ENCODE assay signal across 16 cellular contexts in genomic region chr1:48674641-48675040, GRCh38.
DNase-seq lines count a peak whose midpoint lies in the region; ATAC-seq, FAIRE-seq and TF ChIP-seq lines count a peak whose summit lies in the region.
"Had no signal": no experiment of that assay in that cellular context is flagged by ENCODE, and none has a peak within 500 bp of the region (broad histone marks: within the 10 kb centered on the region; RNA-seq: fewer than 3 reads in every experiment).

No MANE protein-coding gene starts in this region.

- H2AFZ ChIP-seq in astrocyte (ENCODE audit: low read depth, low read length): no peak overlapping the region

- no peaks in the 10 kb centered on the region for H3K9me3 Mint-ChIP-seq in CD14-positive monocyte
- H3K9me3 Mint-ChIP-seq in astrocyte (ENCODE audit: unreplicated experiment): no peaks in the 10 kb centered on the region
- H3K9me3 Mint-ChIP-seq: activated T-cell treated with anti-CD3 and anti-CD28 coated beads, Interleukin-2, amount 50 U/mL, for 4 hours; CD8-positive, alpha-beta memory T cell; H9 had no signal

- H3K27ac ChIP-seq in astrocyte (ENCODE audit: low read depth, low read length): peak overlapping the region; percentile 40
- no peak overlapping the region for H3K27ac ChIP-seq in heart left ventricle
- H3K27ac ChIP-seq in tibial artery: no peak overlapping the region
- H3K27ac ChIP-seq: SJSA1 had no signal

- FAIRE-seq in astrocyte (lab: Jason Lieb, UNC): peak; percentile 41

- H3K27ac Mint-ChIP-seq in CD14-positive monocyte (no peak overlapping the region), astrocyte (ENCODE audit: unreplicated experiment) (peak overlapping the region; percentile 6)
- H3K27ac Mint-ChIP-seq: CD8-positive, alpha-beta memory T cell had no signal

- peak overlapping the region; percentile 57 for H3K9ac ChIP-seq in astrocyte (ENCODE audit: low read length)

- no peak overlapping the region for H3K4me3 ChIP-seq in MG63
- H3K4me3 ChIP-seq in astrocyte (ENCODE audit: insufficient read depth, low read depth, low read length): peak overlapping the region; percentile 26
- no peak overlapping the region for H3K4me3 ChIP-seq in heart left ventricle
- no peak overlapping the region for H3K4me3 ChIP-seq in tibial artery
- H3K4me3 ChIP-seq: SJSA1 had no signal

- H3K36me3 Mint-ChIP-seq in CD14-positive monocyte (no peaks in the 10 kb centered on the region), astrocyte (ENCODE audit: low read depth, unreplicated experiment) (no peaks in the 10 kb centered on the region)
- H3K36me3 Mint-ChIP-seq: CD8-positive, alpha-beta memory T cell had no signal

- ATAC-seq in GM18870 (IDR thresholded peaks at IDR 0.05; ENCODE audit: unreplicated experiment) (no peak), heart left ventricle (no peak)
- ATAC-seq: activated CD4-positive, CD25-positive, alpha-beta regulatory T cell treated with anti-CD3 and anti-CD28 coated beads, Interleukin-2, amount 50 U/mL, for 24 hours; activated T-cell treated with anti-CD3 and anti-CD28 coated beads, Interleukin-2, amount 50 U/mL, for 4 hours had no signal

- no peak for TF ChIP-seq CTCF in CD14-positive monocyte (IDR thresholded peaks at IDR 0.05)
- no peak for TF ChIP-seq CTCF in astrocyte (IDR thresholded peaks at IDR 0.05; ENCODE audit: insufficient read depth, low read depth, low read length)
- TF ChIP-seq CTCF in heart left ventricle (IDR thresholded peaks at IDR 0.05): no peak
- no peak for TF ChIP-seq CTCF in tibial artery (IDR thresholded peaks at IDR 0.05)

- intact Hi-C loops in CD14-positive monocyte (cut with micrococcal nuclease): loop anchor here in 1 of 2 donors (5.0 kb wide), 1 partner anchor 143 kb away; no protein-coding TSS in a partner anchor
- intact Hi-C loops in heart left ventricle (cut with DNase I): loop anchor here in 9 of 10 donors (5.0 to 10.0 kb wide), 5 partner anchors 140 to 1673 kb away; no protein-coding TSS in a partner anchor
- intact Hi-C loops in tibial artery (cut with DNase I; ENCODE audit: low total_unique reads): loop anchor here (5.0 kb wide), 1 partner anchor 143 kb away; no protein-coding TSS in a partner anchor

- no peaks in the 10 kb centered on the region for H3K79me2 ChIP-seq in astrocyte (ENCODE audit: insufficient read depth, low read length)

- DNase-seq in CD14-positive monocyte (ENCODE audit: low spot score) (peak; percentile 59), MG63 (peak; percentile 68), astrocyte (ENCODE audit: low read depth) (peak; percentile 82), kidney glomerular epithelial cell (lab: John Stamatoyannopoulos, UW) (peak; percentile 61), NAMALWA (ENCODE audit: low spot score) (no peak), heart left ventricle (no peak), tibial artery (no peak)
- DNase-seq: activated T-cell treated with anti-CD3 and anti-CD28 coated beads, Interleukin-2, amount 50 U/mL, for 4 hours; CD8-positive, alpha-beta memory T cell; erythroblast; H9; NCI-H345; stimulated activated CD4-positive, alpha-beta T cell treated with anti-CD3 and anti-CD28 coated beads, Interleukin-15, amount 100 ng/mL, for 24 hours had no signal

- no peaks in the 10 kb centered on the region for H3K9me3 ChIP-seq in MG63
- no peaks in the 10 kb centered on the region for H3K9me3 ChIP-seq in astrocyte (ENCODE audit: insufficient read depth, low read depth, low read length)
- no peaks in the 10 kb centered on the region for H3K9me3 ChIP-seq in heart left ventricle
- H3K9me3 ChIP-seq in tibial artery: no peaks in the 10 kb centered on the region
- H3K9me3 ChIP-seq: SJSA1 had no signal

- no peak overlapping the region for H3K4me3 Mint-ChIP-seq in CD14-positive monocyte
- no peak overlapping the region for H3K4me3 Mint-ChIP-seq in astrocyte (ENCODE audit: unreplicated experiment)
- H3K4me3 Mint-ChIP-seq: activated T-cell treated with anti-CD3 and anti-CD28 coated beads, Interleukin-2, amount 50 U/mL, for 4 hours; CD8-positive, alpha-beta memory T cell had no signal

- H3K36me3 ChIP-seq in MG63: no peaks in the 10 kb centered on the region
- H3K36me3 ChIP-seq in astrocyte (ENCODE audit: insufficient read depth, low read length): no peaks in the 10 kb centered on the region
- H3K36me3 ChIP-seq in heart left ventricle: no peaks in the 10 kb centered on the region
- H3K36me3 ChIP-seq in tibial artery: no peaks in the 10 kb centered on the region
- H3K36me3 ChIP-seq: SJSA1 had no signal

- H3K4me1 Mint-ChIP-seq in CD14-positive monocyte (peaks cover 39% of the 10 kb centered on the region), astrocyte (ENCODE audit: low read depth, unreplicated experiment) (peaks cover 12% of the 10 kb centered on the region)

- 73 to 84% (median 78%) methylated on average over 2 of the region's 2 CpGs for whole genome bisulfite sequencing in heart left ventricle, 4 donors

- H3K27me3 ChIP-seq in MG63 (no peaks in the 10 kb centered on the region; the same call in 1 of the 2 replicates), astrocyte (ENCODE audit: insufficient read depth, low read length) (peaks cover 2% of the 10 kb centered on the region), heart left ventricle (peaks cover 0 to 31% (median 4%) of the 10 kb centered on the region in 9 donors), tibial artery (no peaks in the 10 kb centered on the region)
- H3K27me3 ChIP-seq: SJSA1 had no signal

- H3K27me3 Mint-ChIP-seq in CD14-positive monocyte (ENCODE audit: low read depth in 3 of 3) (peaks cover 0 to 4% (median 0%) of the 10 kb centered on the region in 3 donors), astrocyte (ENCODE audit: low read depth, unreplicated experiment) (peaks cover 5% of the 10 kb centered on the region)

- H3K4me1 ChIP-seq in astrocyte (ENCODE audit: insufficient read depth, low read length) (peaks cover 12% of the 10 kb centered on the region), heart left ventricle (no peaks in the 10 kb centered on the region), tibial artery (peaks cover 0 to 10% (median 6%) of the 10 kb centered on the region in 4 donors)
- H3K4me1 ChIP-seq: SJSA1 had no signal

- TF ChIP-seq POLR2A in heart left ventricle (IDR thresholded peaks at IDR 0.05): no peak

- H4K20me1 ChIP-seq in astrocyte (ENCODE audit: insufficient read depth, low read length): no peaks in the 10 kb centered on the region

- peak overlapping the region; percentile 81 for H3K4me2 ChIP-seq in astrocyte (ENCODE audit: low read length)

Comparison
In these comparisons a context has a peak if more than half of its experiments do, and no peak if none do; other contexts are left out.
1. DNase-seq: peak in CD14-positive monocyte (single experiment), MG63 (single experiment), astrocyte (single experiment) and kidney glomerular epithelial cell (single experiment); none in NAMALWA (single experiment), heart left ventricle (0 of 5) and tibial artery (0 of 2).